ENCODE assay signal across 1 cellular context in genomic region chr2:127398239-127398590, GRCh38.
TF ChIP-seq lines count a peak whose summit lies in the region.

No MANE protein-coding gene starts in this region.

TF ChIP-seq in HepG2, 621 proteins besides CTCF, POLR2A, EP300 and RAD21 (continued from another document):
- no peak for TF ChIP-seq REST (IDR thresholded peaks at IDR 0.05; ENCODE audit: borderline replicate concordance in 1 of 2, low read depth in 1 of 2, low read length in 2 of 2)
- TF ChIP-seq LBX2 (CRISPR knock-in tag; IDR thresholded peaks at IDR 0.05; ENCODE audit: borderline replicate concordance): no peak
- TF ChIP-seq ZBTB10 (CRISPR knock-in tag; IDR thresholded peaks at IDR 0.05; ENCODE audit: borderline replicate concordance): no peak
- peak; percentile 95 for TF ChIP-seq TFAP4 (IDR thresholded peaks at IDR 0.05; ENCODE audit: borderline replicate concordance, low read depth)
- no peak for TF ChIP-seq PHF8 (CRISPR knock-in tag; IDR thresholded peaks at IDR 0.05)
- no peak; the same call in 1 of the 2 replicates for TF ChIP-seq HDAC2 (CRISPR knock-in tag; IDR thresholded peaks at IDR 0.05)
- TF ChIP-seq ZNF800 (CRISPR knock-in tag; IDR thresholded peaks at IDR 0.05): no peak
TF ChIP-seq in HepG2: peak in this region for 22.
